1 cellular context compared by ENCODE assay signal in the genomic region with DNA sequence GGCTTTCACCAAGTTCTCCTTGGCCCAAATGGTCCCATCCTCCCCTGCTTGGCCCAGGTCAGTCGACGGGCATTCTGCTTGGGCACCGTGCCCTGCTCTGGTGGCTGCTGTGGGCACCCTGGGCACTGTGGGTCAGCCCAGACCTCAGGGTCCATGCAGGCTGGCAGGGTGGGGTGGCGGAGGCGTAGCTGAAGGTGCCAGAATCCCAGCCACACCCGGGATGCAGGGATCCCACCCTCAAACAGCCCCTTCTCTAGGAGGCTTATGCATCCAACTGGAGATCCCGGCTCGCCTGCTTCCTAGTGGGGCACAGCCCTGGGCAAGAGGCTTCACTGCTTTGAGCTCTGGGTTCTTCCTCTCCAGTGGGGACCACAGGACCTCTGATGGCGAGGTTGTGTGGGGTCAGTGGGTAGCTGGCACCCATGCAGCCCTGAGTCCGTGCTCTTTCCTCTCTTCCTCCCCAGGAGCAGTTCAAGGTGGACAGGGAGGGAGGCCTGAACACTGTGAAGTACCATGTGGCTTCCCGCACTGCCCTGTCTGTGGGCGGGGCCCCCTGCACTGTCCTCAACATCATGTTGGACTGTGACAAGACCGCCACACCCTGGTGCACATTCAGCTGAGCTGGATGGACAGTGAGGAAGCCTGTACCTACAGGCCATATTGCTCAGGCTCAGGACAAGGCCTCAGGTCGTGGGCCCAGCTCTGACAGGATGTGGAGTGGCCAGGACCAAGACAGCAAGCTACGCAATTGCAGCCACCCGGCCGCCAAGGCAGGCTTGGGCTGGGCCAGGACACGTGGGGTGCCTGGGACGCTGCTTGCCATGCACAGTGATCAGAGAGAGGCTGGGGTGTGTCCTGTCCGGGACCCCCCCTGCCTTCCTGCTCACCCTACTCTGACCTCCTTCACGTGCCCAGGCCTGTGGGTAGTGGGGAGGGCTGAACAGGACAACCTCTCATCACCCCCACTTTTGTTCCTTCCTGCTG.
TF ChIP-seq lines count a peak whose summit lies in the region.

No MANE protein-coding gene starts in this region.

TF ChIP-seq in HEK293, 187 proteins besides CTCF, POLR2A, EP300 and RAD21 (continued from another document):
- TF ChIP-seq, protein P1, sequence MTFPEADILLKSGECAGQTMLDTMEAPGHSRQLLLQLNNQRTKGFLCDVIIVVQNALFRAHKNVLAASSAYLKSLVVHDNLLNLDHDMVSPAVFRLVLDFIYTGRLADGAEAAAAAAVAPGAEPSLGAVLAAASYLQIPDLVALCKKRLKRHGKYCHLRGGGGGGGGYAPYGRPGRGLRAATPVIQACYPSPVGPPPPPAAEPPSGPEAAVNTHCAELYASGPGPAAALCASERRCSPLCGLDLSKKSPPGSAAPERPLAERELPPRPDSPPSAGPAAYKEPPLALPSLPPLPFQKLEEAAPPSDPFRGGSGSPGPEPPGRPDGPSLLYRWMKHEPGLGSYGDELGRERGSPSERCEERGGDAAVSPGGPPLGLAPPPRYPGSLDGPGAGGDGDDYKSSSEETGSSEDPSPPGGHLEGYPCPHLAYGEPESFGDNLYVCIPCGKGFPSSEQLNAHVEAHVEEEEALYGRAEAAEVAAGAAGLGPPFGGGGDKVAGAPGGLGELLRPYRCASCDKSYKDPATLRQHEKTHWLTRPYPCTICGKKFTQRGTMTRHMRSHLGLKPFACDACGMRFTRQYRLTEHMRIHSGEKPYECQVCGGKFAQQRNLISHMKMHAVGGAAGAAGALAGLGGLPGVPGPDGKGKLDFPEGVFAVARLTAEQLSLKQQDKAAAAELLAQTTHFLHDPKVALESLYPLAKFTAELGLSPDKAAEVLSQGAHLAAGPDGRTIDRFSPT (tag by site-specific recombination; IDR thresholded peaks at IDR 0.05): peak; percentile 52; the same call in 1 of the 2 replicates
- TF ChIP-seq, protein P2, sequence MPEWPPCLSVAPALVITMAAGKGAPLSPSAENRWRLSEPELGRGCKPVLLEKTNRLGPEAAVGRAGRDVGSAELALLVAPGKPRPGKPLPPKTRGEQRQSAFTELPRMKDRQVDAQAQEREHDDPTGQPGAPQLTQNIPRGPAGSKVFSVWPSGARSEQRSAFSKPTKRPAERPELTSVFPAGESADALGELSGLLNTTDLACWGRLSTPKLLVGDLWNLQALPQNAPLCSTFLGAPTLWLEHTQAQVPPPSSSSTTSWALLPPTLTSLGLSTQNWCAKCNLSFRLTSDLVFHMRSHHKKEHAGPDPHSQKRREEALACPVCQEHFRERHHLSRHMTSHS (tag by site-specific recombination; IDR thresholded peaks at IDR 0.05): no peak
- peak; percentile 42; the same call in 1 of the 2 replicates for TF ChIP-seq ZNF600 (tag by site-specific recombination; IDR thresholded peaks at IDR 0.05)
- TF ChIP-seq KLF16 (tag by site-specific recombination; IDR thresholded peaks at IDR 0.05): no peak
- no peak for TF ChIP-seq ZBTB21 (tag by site-specific recombination; IDR thresholded peaks at IDR 0.05)
- no peak for TF ChIP-seq ZNF155 (tag by site-specific recombination; IDR thresholded peaks at IDR 0.05)
- TF ChIP-seq KLF10 (tag by site-specific recombination; IDR thresholded peaks at IDR 0.05): no peak
- 0 out of 2 replicates have a peak, but pooled peaks have one; percentile 24 for TF ChIP-seq ZNF10 (tag by site-specific recombination; IDR thresholded peaks at IDR 0.05)
- TF ChIP-seq, protein P3, sequence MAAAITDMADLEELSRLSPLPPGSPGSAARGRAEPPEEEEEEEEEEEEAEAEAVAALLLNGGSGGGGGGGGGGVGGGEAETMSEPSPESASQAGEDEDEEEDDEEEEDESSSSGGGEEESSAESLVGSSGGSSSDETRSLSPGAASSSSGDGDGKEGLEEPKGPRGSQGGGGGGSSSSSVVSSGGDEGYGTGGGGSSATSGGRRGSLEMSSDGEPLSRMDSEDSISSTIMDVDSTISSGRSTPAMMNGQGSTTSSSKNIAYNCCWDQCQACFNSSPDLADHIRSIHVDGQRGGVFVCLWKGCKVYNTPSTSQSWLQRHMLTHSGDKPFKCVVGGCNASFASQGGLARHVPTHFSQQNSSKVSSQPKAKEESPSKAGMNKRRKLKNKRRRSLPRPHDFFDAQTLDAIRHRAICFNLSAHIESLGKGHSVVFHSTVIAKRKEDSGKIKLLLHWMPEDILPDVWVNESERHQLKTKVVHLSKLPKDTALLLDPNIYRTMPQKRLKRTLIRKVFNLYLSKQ (tag by site-specific recombination; IDR thresholded peaks at IDR 0.05; ENCODE audit: borderline replicate concordance): no peak
- no peak for TF ChIP-seq OSR2 (tag by site-specific recombination; IDR thresholded peaks at IDR 0.05)
TF ChIP-seq in HEK293: peak in this region for 4.
